ENCODE assay signal across 1 cellular context in genomic region chr1:156638596-156638995, GRCh38.
TF ChIP-seq lines count a peak whose summit lies in the region.

No MANE protein-coding gene starts in this region.

TF ChIP-seq in HepG2, 621 proteins besides CTCF, POLR2A, EP300 and RAD21:
- TF ChIP-seq TEF (CRISPR knock-in tag; IDR thresholded peaks at IDR 0.05) (no peak), ZNF660 (CRISPR knock-in tag; IDR thresholded peaks at IDR 0.05; ENCODE audit: borderline replicate concordance, low read depth) (no peak), ZNF740 (CRISPR knock-in tag; IDR thresholded peaks at IDR 0.05) (no peak), ZNF567 (CRISPR knock-in tag; IDR thresholded peaks at IDR 0.05; ENCODE audit: borderline replicate concordance) (no peak), NFYB (CRISPR knock-in tag; IDR thresholded peaks at IDR 0.05) (no peak), ZNF331 (CRISPR knock-in tag; IDR thresholded peaks at IDR 0.05) (no peak), AGO1 (IDR thresholded peaks at IDR 0.05; ENCODE audit: low read depth, low read length, poor library complexity, severe bottlenecking) (peak; percentile 37), ZSCAN21 (CRISPR knock-in tag; IDR thresholded peaks at IDR 0.05; ENCODE audit: borderline replicate concordance) (no peak)
TF ChIP-seq in HepG2: peak in this region for 1.
